ENCODE assay signal across 8 cellular contexts in genomic region chr10:122298598-122299301, GRCh38. TPM values are rescaled to one million over a fixed set of nuclear protein-coding genes. Genes with fewer than 3 reads are reported as not detected.
A peak's percentile ranks its signal among the peaks of the same experiment; 100 is the strongest.
DNase-seq lines count a peak whose midpoint lies in the region; ATAC-seq and TF ChIP-seq lines count a peak whose summit lies in the region.

No MANE protein-coding gene starts in this region.

- no peaks in the 10 kb centered on the region for H3K9me3 ChIP-seq in lung (ENCODE audit: control insufficient read depth in 2 of 2, insufficient read depth in 1 of 2, low read length in 1 of 2)

- no peaks in the 10 kb centered on the region for H3K4me1 ChIP-seq in lung (ENCODE audit: control insufficient read depth in 2 of 2, insufficient read depth in 2 of 2, low read length in 2 of 2)

- no peaks in the 10 kb centered on the region for H3K36me3 ChIP-seq in lung (ENCODE audit: control insufficient read depth in 2 of 2, insufficient read depth in 2 of 2, low read length in 2 of 2)

- H3K9me3 Mint-ChIP-seq in activated CD4-positive, alpha-beta memory T cell treated with anti-CD3 and anti-CD28 coated beads for 36 hours: no peaks in the 10 kb centered on the region

- H3K36me3 Mint-ChIP-seq in activated CD4-positive, alpha-beta memory T cell treated with anti-CD3 and anti-CD28 coated beads for 36 hours: no peaks in the 10 kb centered on the region

- H3K4me3 ChIP-seq in lung: no peak overlapping the region

- no peaks in the 10 kb centered on the region for H3K27me3 Mint-ChIP-seq in activated CD4-positive, alpha-beta memory T cell treated with anti-CD3 and anti-CD28 coated beads for 36 hours

- DNase-seq in NK-92 treated with Interleukin-12 subunit alpha and Interleukin-12 subunit beta, amount 100 ng/mL, for 24 hours (lab: John Stamatoyannopoulos, UW): peak; percentile 3
- DNase-seq in NK-92 (lab: John Stamatoyannopoulos, UW; ENCODE audit: unreplicated experiment) (no peak), NCI-H526 treated with DMSO at 0.1 percent for 48 hours (lab: John Stamatoyannopoulos, UW) (peak; percentile 39), ecto neural progenitor cell (ENCODE audit: low spot score) (peak; percentile 71), lung (ENCODE audit: low spot score) (peak; percentile 58)
- DNase-seq in activated CD4-positive, alpha-beta memory T cell treated with anti-CD3 and anti-CD28 coated beads for 36 hours: peak; percentile 79
- peak; percentile 28 to 50 (median 39) for DNase-seq in stimulated activated CD4-positive, alpha-beta T cell treated with anti-CD3 and anti-CD28 coated beads, TNF-alpha, amount 100 ng/mL, for 48 hours (ENCODE audit: low read depth in 3 of 3)

- peaks cover 7% of the 10 kb centered on the region for H3K4me1 Mint-ChIP-seq in activated CD4-positive, alpha-beta memory T cell treated with anti-CD3 and anti-CD28 coated beads for 36 hours (ENCODE audit: low read depth)

- WGBS in lung, 2 donors: 27 to 29% methylated on average over 15 of the region's 15 CpGs

- POLR2A ChIA-PET in activated CD4-positive, alpha-beta memory T cell treated with anti-CD3 and anti-CD28 coated beads for 36 hours (lab: Charles Lee): no interaction called here

- TF ChIP-seq CTCF in lung (IDR thresholded peaks at IDR 0.05; ENCODE audit: control extremely low read depth, extremely low read depth): peak; percentile 84

- H3K27ac Mint-ChIP-seq in activated CD4-positive, alpha-beta memory T cell treated with anti-CD3 and anti-CD28 coated beads for 36 hours: no peak overlapping the region

- ATAC-seq in HG03175 (IDR thresholded peaks at IDR 0.05; ENCODE audit: unreplicated experiment) (peak; percentile 76), lung (ENCODE audit: insufficient read depth, low FRiP score) (peak; percentile 86)

- CTCF ChIA-PET in activated CD4-positive, alpha-beta memory T cell treated with anti-CD3 and anti-CD28 coated beads for 36 hours (lab: Charles Lee): interaction anchor here (0.6 to 6.7 kb wide), 30 partner anchors 9 to 267 kb away, joined by 3 to 178 read pairs (median 4); partner anchors contain the start of genes BTBD16 and PLEKHA1

- intact Hi-C loops in activated CD4-positive, alpha-beta memory T cell treated with anti-CD3 and anti-CD28 coated beads for 36 hours (cut with micrococcal nuclease): loop anchor here (1.0 kb wide), 3 partner anchors 44 to 267 kb away; no protein-coding TSS in a partner anchor

- H3K27me3 ChIP-seq in lung (ENCODE audit: control insufficient read depth, insufficient read depth): no peaks in the 10 kb centered on the region

- H3K27ac ChIP-seq in lung (ENCODE audit: low read depth in 1 of 2, low read length in 1 of 2): no peak overlapping the region

- no peak overlapping the region for H3K4me3 Mint-ChIP-seq in activated CD4-positive, alpha-beta memory T cell treated with anti-CD3 and anti-CD28 coated beads for 36 hours

RNA-seq across cellular contexts. Expression of gene BTBD16, which starts 27.7 kb away (rescaled TPM):
- not detected for total RNA-seq in activated CD4-positive, alpha-beta memory T cell treated with anti-CD3 and anti-CD28 coated beads for 36 hours
- under 1 TPM in 1 of 2 donors, not detected in 1; 0.67 TPM for total RNA-seq in lung
- under 1 TPM; 0.03 to 0.73 TPM for polyA plus RNA-seq in lung
